Comparison of ENCODE assay signal across 8 cellular contexts in the genomic region with DNA sequence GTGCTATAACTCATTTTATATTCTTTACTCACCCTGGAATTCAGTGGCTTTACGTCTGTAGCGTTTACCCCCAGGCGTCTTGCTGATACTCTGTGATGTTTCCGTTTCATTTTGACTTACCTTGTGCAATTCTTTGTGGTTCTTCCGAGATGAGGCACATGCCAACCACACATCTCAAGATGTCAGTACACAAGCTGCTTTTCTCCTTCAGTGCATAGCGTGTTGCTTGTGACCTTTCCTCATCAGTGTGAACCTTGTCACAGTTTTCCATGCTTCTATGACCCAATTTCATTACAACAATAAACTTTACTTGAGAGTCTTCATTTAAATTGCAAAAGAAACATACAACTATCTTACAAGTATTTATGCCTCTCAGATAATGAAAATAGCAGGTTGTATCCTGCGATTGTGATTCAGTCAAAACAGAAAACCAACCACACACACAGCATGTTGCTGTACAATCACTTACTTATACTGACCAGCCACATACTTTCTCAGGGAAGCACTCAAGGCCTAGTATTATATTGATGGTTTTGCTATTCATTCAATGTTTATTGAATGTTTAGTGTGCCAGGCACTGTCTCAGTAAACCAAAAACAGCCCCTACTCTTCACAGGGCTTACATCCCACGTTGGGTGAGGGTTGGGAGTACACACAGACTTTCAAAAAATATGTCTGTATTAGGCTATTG. TPM values are rescaled to one million over a fixed set of nuclear protein-coding genes. Genes with fewer than 3 reads are reported as not detected.
DNase-seq lines count a peak whose midpoint lies in the region; ATAC-seq and TF ChIP-seq lines count a peak whose summit lies in the region.

No MANE protein-coding gene starts in this region.

- H3K27ac ChIP-seq in RWPE2 (ENCODE audit: poor library complexity, severe bottlenecking) (peak overlapping the region; percentile 53), suprapubic skin (no peak overlapping the region)

- H3K4me3 ChIP-seq in RWPE2 (ENCODE audit: severe bottlenecking) (no peak overlapping the region), suprapubic skin (no peak overlapping the region)

- peak; percentile 91 for ATAC-seq in GM18858 (IDR thresholded peaks at IDR 0.05; ENCODE audit: unreplicated experiment)
- peak; percentile 74 for ATAC-seq in HG02938 (IDR thresholded peaks at IDR 0.05; ENCODE audit: unreplicated experiment)
- ATAC-seq in RWPE2 (ENCODE audit: low read depth) = peak; percentile 79

- H3K27me3 ChIP-seq in RWPE2 (ENCODE audit: insufficient read depth, poor library complexity, severe bottlenecking) (no peaks in the 10 kb centered on the region), suprapubic skin (no peaks in the 10 kb centered on the region)

- H3K9me3 ChIP-seq in RWPE2 (ENCODE audit: severe bottlenecking) (no peaks in the 10 kb centered on the region), suprapubic skin (no peaks in the 10 kb centered on the region)

- H3K4me1 ChIP-seq in RWPE2 (ENCODE audit: insufficient read depth, poor library complexity, severe bottlenecking) = peaks cover 16% of the 10 kb centered on the region
- H3K4me1 ChIP-seq in suprapubic skin = peaks cover 23% of the 10 kb centered on the region

- H3K36me3 ChIP-seq in RWPE2 (ENCODE audit: low read depth) = no peaks in the 10 kb centered on the region
- H3K36me3 ChIP-seq in suprapubic skin = no peaks in the 10 kb centered on the region

- 44% methylated on average over 8 of the region's 8 CpGs for WGBS in suprapubic skin

- peak; percentile 71 for DNase-seq in RWPE2 (ENCODE audit: low spot score)
- peak; percentile 29 for DNase-seq in brain pericyte (ENCODE audit: low read depth, low spot score)
- DNase-seq in stimulated activated CD8-positive, alpha-beta memory T cell treated with anti-CD3 and anti-CD28 coated beads, Interleukin-4, amount 100 ng/mL, for 24 hours (ENCODE audit: low read depth) = peak; percentile 22
- no peak for DNase-seq in D341Med (ENCODE audit: low spot score)
- no peak for DNase-seq in epidermal melanocyte (ENCODE audit: insufficient read length, low spot score)
- no peak for DNase-seq in suprapubic skin (ENCODE audit: low spot score in 2 of 2)

- TF ChIP-seq CTCF in RWPE2 (IDR thresholded peaks at IDR 0.05; ENCODE audit: poor library complexity, severe bottlenecking) (no peak), suprapubic skin (IDR thresholded peaks at IDR 0.05) (no peak)

- TF ChIP-seq EP300 in suprapubic skin (IDR thresholded peaks at IDR 0.05) = no peak

- TF ChIP-seq POLR2A in suprapubic skin (IDR thresholded peaks at IDR 0.05) = no peak

RNA-seq across cellular contexts. Expression of a gene that starts 4.6 kb away (rescaled TPM):
- total RNA-seq in suprapubic skin = 10 to 100 TPM; 56.0 to 90.8 (median 75.6) TPM

Comparison
In these comparisons a context has a peak if more than half of its experiments do, and no peak if none do; other contexts are left out.
1. DNase-seq: peak in RWPE2 (single experiment), brain pericyte (single experiment) and stimulated activated CD8-positive, alpha-beta memory T cell treated with anti-CD3 and anti-CD28 coated beads, Interleukin-4, amount 100 ng/mL, for 24 hours (single experiment); none in D341Med (single experiment), epidermal melanocyte (single experiment) and suprapubic skin (0 of 2).
2. Peak in every context shown above with its lines, with median percentiles within 50 percentile points of each other: ATAC-seq.